Comparison of ENCODE assay signal across 8 cellular contexts in the genomic region with DNA sequence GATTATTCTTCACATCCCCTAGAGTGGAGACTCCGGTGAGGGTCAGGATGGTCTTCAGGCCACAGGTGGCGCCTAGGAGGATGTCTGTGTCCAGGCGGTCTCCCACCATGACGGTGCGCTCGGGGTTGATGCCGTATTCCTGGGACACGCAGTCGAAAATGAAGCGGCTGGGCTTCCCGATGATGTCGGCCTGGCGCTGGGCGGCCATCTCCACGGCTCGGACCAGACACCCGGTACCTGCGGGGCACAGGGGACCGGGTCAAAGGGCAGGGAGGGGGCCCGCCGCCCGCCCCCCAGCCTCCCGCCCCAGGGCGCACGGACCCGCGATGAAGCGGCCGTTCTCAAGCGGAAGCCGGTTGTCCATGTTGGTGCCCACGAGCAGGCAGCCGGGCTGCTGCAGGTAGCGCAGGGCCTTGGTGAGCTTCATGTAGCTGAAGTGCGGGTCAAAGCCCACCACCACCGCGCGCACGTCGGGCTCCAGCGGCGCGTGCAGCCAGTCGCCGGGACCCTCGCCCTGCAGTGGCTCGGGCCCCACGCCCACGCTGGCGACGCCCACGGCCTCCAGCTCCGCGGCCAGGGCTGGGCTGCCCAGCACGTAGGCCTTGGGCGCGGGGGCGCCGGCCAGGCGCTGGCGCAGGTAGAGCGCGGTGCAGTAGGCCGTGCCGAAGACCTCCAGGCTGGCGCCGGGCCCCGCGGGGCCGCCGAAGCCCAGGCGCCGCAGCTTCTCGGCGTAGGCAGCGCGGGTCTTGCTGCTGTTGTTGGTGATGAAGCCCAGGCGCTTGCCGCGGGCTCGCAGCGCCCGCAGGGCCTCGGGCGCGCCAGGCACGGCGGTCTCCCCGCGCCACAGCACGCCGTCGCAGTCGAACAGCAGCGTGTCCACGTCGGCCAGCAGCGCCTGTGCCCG. TPM values are rescaled to one million over a fixed set of nuclear protein-coding genes. Genes with fewer than 3 reads are reported as not detected.
DNase-seq lines count a peak whose midpoint lies in the region; ATAC-seq and TF ChIP-seq lines count a peak whose summit lies in the region.

No MANE protein-coding gene starts in this region.

- no peaks in the 10 kb centered on the region for H4K20me1 ChIP-seq in SU-DHL-6 (ENCODE audit: low read depth, low read length)

- H3F3A ChIP-seq in SU-DHL-6 (ENCODE audit: insufficient read depth): peaks cover 16% of the 10 kb centered on the region; the same call in 1 of the 2 replicates

- TF ChIP-seq EP300 in sigmoid colon (IDR thresholded peaks at IDR 0.05): no peak

- H3K4me2 ChIP-seq in SU-DHL-6 (ENCODE audit: low read depth, low read length, poor library complexity, severe bottlenecking): peak overlapping the region; percentile 66

- no peak for TF ChIP-seq POLR2A in sigmoid colon (IDR thresholded peaks at IDR 0.05)

- H3K9me2 ChIP-seq in SU-DHL-6 (replicated peaks; ENCODE audit: insufficient read depth, low read length): no peaks in the 10 kb centered on the region

- no peaks in the 10 kb centered on the region for H3K36me3 ChIP-seq in SU-DHL-6 (ENCODE audit: low read length)
- peaks cover 0 to 15% (median 8%) of the 10 kb centered on the region in 4 donors for H3K36me3 ChIP-seq in sigmoid colon

- H3K4me3 ChIP-seq in GM08714 (ENCODE audit: low read length) (peak overlapping the region; percentile 90), SU-DHL-6 (ENCODE audit: insufficient read depth, low read length, poor library complexity, severe bottlenecking) (peak overlapping the region; percentile 92), fibroblast of mammary gland (ENCODE audit: control insufficient read depth, low read depth, low read length) (peak overlapping the region; percentile 69), sigmoid colon (peak overlapping the region; percentile 49 to 92 (median 84))

- peaks cover 18% of the 10 kb centered on the region for H3K79me2 ChIP-seq in SU-DHL-6 (ENCODE audit: insufficient read depth, low read length)

- WGBS in sigmoid colon, 2 donors: 1% methylated on average over 99 of the region's 99 CpGs

- H3K4me1 ChIP-seq in sigmoid colon: peaks cover 0 to 26% (median 24%) of the 10 kb centered on the region in 4 donors

- peak; percentile 5 for ATAC-seq in HG02571 (IDR thresholded peaks at IDR 0.05; ENCODE audit: unreplicated experiment)
- ATAC-seq in HG03439 (IDR thresholded peaks at IDR 0.05; ENCODE audit: unreplicated experiment): no peak

- DNase-seq in fibroblast of mammary gland (ENCODE audit: low read depth) (no peak), sigmoid colon (no peak), NCI-H226 (no peak), NCI-H2171 (lab: John Stamatoyannopoulos, UW) (no peak)

- H3K27ac ChIP-seq in SU-DHL-6 (ENCODE audit: low read depth, low read length) (peak overlapping the region; percentile 55), sigmoid colon (peak overlapping the region; percentile 88 to 93 (median 90))

- TF ChIP-seq CTCF in SU-DHL-6 (IDR thresholded peaks at IDR 0.05; ENCODE audit: insufficient read depth, low read length, poor library complexity, severe bottlenecking) (no peak), fibroblast of mammary gland (conservative IDR thresholded peaks at IDR 0.05; ENCODE audit: control insufficient read depth, insufficient read depth, low read depth, low read length) (no peak), sigmoid colon (IDR thresholded peaks at IDR 0.05) (no peak)

- peak overlapping the region; percentile 98 for H3K9ac ChIP-seq in SU-DHL-6 (ENCODE audit: low read length)

- no peak overlapping the region for H2AFZ ChIP-seq in SU-DHL-6 (ENCODE audit: low read depth, low read length, severe bottlenecking)

- H3K9me3 ChIP-seq in SU-DHL-6 (ENCODE audit: insufficient read depth, low read length) (no peaks in the 10 kb centered on the region), sigmoid colon (no peaks in the 10 kb centered on the region)

- intact Hi-C loops in sigmoid colon (cut with DNase I): no loop called here

- H3K27me3 ChIP-seq in SU-DHL-6 (ENCODE audit: low read length): no peaks in the 10 kb centered on the region
- no peaks in the 10 kb centered on the region for H3K27me3 ChIP-seq in sigmoid colon

RNA-seq across cellular contexts. Expression of a gene that starts 0.6 kb away (rescaled TPM):
- 10 to 100 TPM in 2 of 4 donors, 1 to 10 TPM in 2; 9.0 to 14.4 (median 10.0) TPM for total RNA-seq in sigmoid colon
- 10 to 100 TPM in 2 of 3 donors, 1 to 10 TPM in 1; 6.0 to 20.2 (median 11.1) TPM for polyA plus RNA-seq in sigmoid colon

RNA-seq across cellular contexts. Expression of a gene that starts 3.4 kb away (rescaled TPM):
- 10 to 100 TPM in 1 of 4 donors, 1 to 10 TPM in 3; 1.8 to 21.3 (median 4.7) TPM for total RNA-seq in sigmoid colon
- polyA plus RNA-seq in sigmoid colon: 1 to 10 TPM in 1 of 3 donors, not detected in 2; 8.3 TPM

RNA-seq across cellular contexts. Expression of a gene that starts 8.8 kb away (rescaled TPM):
- 10 to 100 TPM; 30.6 to 48.5 (median 37.1) TPM for total RNA-seq in sigmoid colon
- polyA plus RNA-seq in sigmoid colon: 10 to 100 TPM; 41.4 to 58.7 (median 42.0) TPM

RNA-seq across cellular contexts. Expression of a gene that starts 9.3 kb away (rescaled TPM):
- total RNA-seq in sigmoid colon: 10 to 100 TPM; 17.4 to 26.9 (median 22.0) TPM
- 10 to 100 TPM; 10.8 to 25.3 (median 13.4) TPM for polyA plus RNA-seq in sigmoid colon

RNA-seq across cellular contexts. Expression of a gene that starts 17.7 kb away (rescaled TPM):
- under 1 TPM in 3 of 4 donors, not detected in 1; 0.27 to 0.55 (median 0.36) TPM for total RNA-seq in sigmoid colon
- under 1 TPM; under 0.01 to 0.44 (median 0.23) TPM for polyA plus RNA-seq in sigmoid colon
